In the genomic region with DNA sequence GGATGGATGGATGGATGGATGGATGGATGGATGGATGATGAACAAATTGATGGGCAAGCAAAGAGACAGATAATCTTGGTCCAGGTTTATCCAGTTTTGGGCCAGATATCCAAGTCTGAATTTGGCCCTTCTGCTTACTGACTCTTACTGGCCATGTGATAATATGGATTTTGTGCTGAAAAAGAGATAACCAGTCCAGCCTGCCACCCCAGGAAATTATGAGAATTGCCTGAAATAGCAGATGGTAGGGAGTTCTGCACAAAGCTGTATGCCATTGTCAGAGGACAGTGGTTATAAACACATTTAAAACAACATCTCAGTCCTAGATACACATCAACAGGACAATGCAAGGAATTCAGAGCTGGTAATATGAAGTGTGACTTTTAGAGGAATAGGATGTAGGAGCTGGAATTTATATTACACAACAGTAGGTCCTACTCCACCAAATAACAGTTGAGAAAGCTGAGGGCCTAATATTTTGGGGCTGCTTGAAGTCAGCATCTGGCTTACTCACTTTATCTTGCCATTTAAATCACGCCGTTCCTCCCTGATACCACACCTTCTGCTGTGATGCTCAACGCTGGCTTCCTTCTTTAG, we compare ENCODE assay signal across 27 cellular contexts. TPM values are rescaled to one million over a fixed set of nuclear protein-coding genes. Genes with fewer than 3 reads are reported as not detected.
"Had no signal": no experiment of that assay in that cellular context is flagged by ENCODE, and none has a peak within 500 bp of the region (broad histone marks: within the 10 kb centered on the region; RNA-seq: fewer than 3 reads in every experiment).

No MANE protein-coding gene starts in this region.

- H3K27me3 ChIP-seq: ascending aorta, breast epithelium, cardiac muscle cell had no signal

- H3K4me3 ChIP-seq: ascending aorta, breast epithelium, cardiac muscle cell had no signal

- H3K36me3 ChIP-seq: ascending aorta, breast epithelium, cardiac muscle cell had no signal

- H3K9me3 ChIP-seq: ascending aorta, breast epithelium had no signal

- H3K4me1 ChIP-seq: ascending aorta, breast epithelium had no signal

- H3K27ac ChIP-seq: ascending aorta, breast epithelium, cardiac muscle cell had no signal

- DNase-seq: activated CD4-positive, alpha-beta memory T cell treated with anti-CD3 and anti-CD28 coated beads for 36 hours; activated CD4-positive, alpha-beta T cell treated with anti-CD3 and anti-CD28 coated beads for 36 hours; activated CD4-positive, alpha-beta T cell treated with anti-CD3 and anti-CD28 coated beads, Interleukin-2, amount 10 ng/mL, durations not matched to agents 24 days and 14 days; activated CD4-positive, CD25-positive, alpha-beta regulatory T cell; activated CD4-positive, CD25-positive, alpha-beta regulatory T cell treated with anti-CD3 and anti-CD28 coated beads, Interleukin-2, amount 50 U/mL, for 72 hours; activated CD8-positive, alpha-beta memory T cell treated with anti-CD3 and anti-CD28 coated beads, Interleukin-2, amount 10 ng/mL, durations not matched to agents 7 days and 5 days; activated CD8-positive, alpha-beta memory T cell treated with anti-CD3 and anti-CD28 coated beads, Interleukin-2, amount 50 U/mL, for 4 hours; activated CD8-positive, alpha-beta T cell treated with anti-CD3 and anti-CD28 coated beads, Interleukin-2, amount 10 ng/mL, durations not matched to agents 7 days and 5 days; activated effector memory CD4-positive, alpha-beta T cell treated with anti-CD3 and anti-CD28 coated beads, Interleukin-2, amount 50 U/mL, for 16 hours; activated naive CD4-positive, alpha-beta T cell treated with anti-CD3 and anti-CD28 coated beads for 36 hours; activated naive CD8-positive, alpha-beta T cell treated with anti-CD3 and anti-CD28 coated beads for 36 hours; activated naive CD8-positive, alpha-beta T cell treated with anti-CD3 and anti-CD28 coated beads, Interleukin-2, amount 50 U/mL, for 24 hours; activated T-cell treated with anti-CD3 and anti-CD28 coated beads, Interleukin-2, amount 50 U/mL, for 1 hour; activated T-cell treated with anti-CD3 and anti-CD28 coated beads, Interleukin-2, amount 50 U/mL, for 48 hours; cortex of kidney; dermis blood vessel endothelial cell; effector CD8-positive, alpha-beta T cell; foreskin fibroblast; head of caudate nucleus; T-helper 1 cell; T-helper 17 cell; T1000 had no signal

RNA-seq across cellular contexts. Expression of a gene that starts 9.0 kb away (rescaled TPM):
- total RNA-seq: activated CD4-positive, alpha-beta memory T cell treated with anti-CD3 and anti-CD28 coated beads for 36 hours; activated CD4-positive, alpha-beta T cell treated with anti-CD3 and anti-CD28 coated beads for 36 hours; activated CD4-positive, alpha-beta T cell treated with anti-CD3 and anti-CD28 coated beads, Interleukin-2, amount 10 ng/mL, durations not matched to agents 24 days and 14 days; activated CD8-positive, alpha-beta memory T cell treated with anti-CD3 and anti-CD28 coated beads for 36 hours; activated CD8-positive, alpha-beta memory T cell treated with anti-CD3 and anti-CD28 coated beads, Interleukin-2, amount 10 ng/mL, durations not matched to agents 7 days and 5 days; activated CD8-positive, alpha-beta T cell treated with anti-CD3 and anti-CD28 coated beads, Interleukin-2, amount 10 ng/mL, durations not matched to agents 7 days and 5 days; activated naive CD4-positive, alpha-beta T cell treated with anti-CD3 and anti-CD28 coated beads for 36 hours; activated naive CD8-positive, alpha-beta T cell treated with anti-CD3 and anti-CD28 coated beads for 36 hours; activated T-helper 1 cell treated with anti-CD3 and anti-CD28 coated beads, Interleukin-12 subunit alpha, Interleukin-12 subunit beta, Interleukin-2, Interleukin-4 antibody, amounts not matched to agents 30 ng/mL and 10 ng/mL and 1 ng/mL, durations not matched to agents 14 hours and 24 hours and 36 hours; ascending aorta; T-helper 17 cell had no signal
